ENCODE assay signal across 8 cellular contexts in the genomic region with DNA sequence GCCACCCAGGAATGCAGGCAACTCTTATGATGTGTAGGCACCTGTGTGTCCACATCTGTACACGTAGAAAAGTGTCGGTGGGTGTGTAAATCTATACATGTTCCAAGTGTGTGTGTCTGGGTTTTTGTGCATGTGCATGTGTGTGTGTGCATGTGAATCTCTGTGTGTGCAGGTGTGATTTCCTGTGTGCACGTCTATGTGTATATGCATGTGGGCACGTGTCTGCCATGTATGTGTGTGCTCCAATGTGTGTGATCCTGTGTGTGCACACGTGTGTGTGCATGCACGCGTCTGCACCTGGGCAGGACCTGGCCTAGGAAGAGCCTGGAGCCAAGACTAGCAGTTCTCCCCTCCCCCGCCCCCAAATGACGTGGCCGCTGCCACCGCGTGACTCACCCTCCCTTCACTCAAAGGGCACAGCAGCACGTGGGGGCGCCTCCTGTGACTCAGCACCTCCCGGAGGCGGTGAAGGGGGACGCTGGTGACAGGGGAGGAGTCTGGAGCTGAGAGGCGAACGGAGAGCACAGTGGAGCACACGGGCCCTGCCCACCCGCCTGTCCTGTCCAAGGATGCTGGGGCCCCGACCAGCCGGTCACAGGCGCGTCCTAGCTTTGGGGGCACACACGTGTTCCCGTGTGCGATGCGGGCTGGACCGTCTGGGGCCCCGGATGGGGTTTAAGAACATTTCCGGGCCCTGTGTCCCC. TPM values are rescaled to one million over a fixed set of nuclear protein-coding genes. Genes with fewer than 3 reads are reported as not detected.
A peak's percentile ranks its signal among the peaks of the same experiment; 100 is the strongest.
DNase-seq lines count a peak whose midpoint lies in the region; ATAC-seq and TF ChIP-seq lines count a peak whose summit lies in the region.

No MANE protein-coding gene starts in this region.

- H3K27ac ChIP-seq in A673 (ENCODE audit: low read depth, low read length, poor library complexity, severe bottlenecking), result peak overlapping the region; percentile 89
- peak overlapping the region; percentile 45 to 98 (median 92) for H3K27ac ChIP-seq in dorsolateral prefrontal cortex
- H3K27ac ChIP-seq in right lobe of liver, result peak overlapping the region; percentile 85 to 97 (median 91)

- POLR2A ChIA-PET in A673 (lab: Charles Lee; ENCODE audit: low non-redundant PET), result interaction anchor here (0.6 kb wide), 1 partner anchor 10 kb away, joined by 8 read pairs; no protein-coding TSS in a partner anchor

- H3K27me3 ChIP-seq in A673 (replicated peaks; ENCODE audit: insufficient read depth, low read depth, low read length, poor library complexity) (no peaks in the 10 kb centered on the region), dorsolateral prefrontal cortex (no peaks in the 10 kb centered on the region), right lobe of liver (no peaks in the 10 kb centered on the region)

- ATAC-seq in HG03064 (IDR thresholded peaks at IDR 0.05; ENCODE audit: low read depth, unreplicated experiment) (peak; percentile 45), right lobe of liver (peak; percentile 65 to 79 (median 70))

- peak; percentile 83 for TF ChIP-seq POLR2A in GM18526 (IDR thresholded peaks at IDR 0.05; ENCODE audit: extremely low read depth, insufficient read length)
- TF ChIP-seq POLR2A in right lobe of liver (IDR thresholded peaks at IDR 0.05), result peak; percentile 92

- peak; percentile 99 for DNase-seq in A673 (ENCODE audit: low spot score)
- peak; percentile 22 for DNase-seq in NCI-H748 treated with DMSO at 0.1 percent for 48 hours (lab: John Stamatoyannopoulos, UW)
- peak; percentile 96 to 97 for DNase-seq in activated CD4-positive, alpha-beta T cell treated with anti-CD3 and anti-CD28 coated beads, Interleukin-2, amount 50 U/mL, for 48 hours
- peak; percentile 63 to 98 (median 90) for DNase-seq in dorsolateral prefrontal cortex
- DNase-seq in right lobe of liver, result peak; percentile 97 to 98 (median 98)
- peak; percentile 97 for DNase-seq in stimulated activated CD4-positive, alpha-beta T cell treated with anti-CD3 and anti-CD28 coated beads, Interleukin-4, amount 100 ng/mL, for 1 hour

- CTCF ChIA-PET in A673 (lab: Charles Lee), result interaction anchor here (0.7 kb wide), 1 partner anchor 11 kb away, joined by 3 read pairs; no protein-coding TSS in a partner anchor

- intact Hi-C loops in A673 (cut with micrococcal nuclease; ENCODE audit: unreplicated experiment), result no loop called here
- intact Hi-C loops in dorsolateral prefrontal cortex (cut with DNase I), result loop anchor here in 1 of 2 donors (5.0 kb wide), 1 partner anchor 33 kb away; no protein-coding TSS in a partner anchor
- intact Hi-C loops in right lobe of liver (cut with DNase I), result no loop called here

- H3K36me3 ChIP-seq in A673 (ENCODE audit: insufficient read depth, low read length, poor library complexity, severe bottlenecking) (no peaks in the 10 kb centered on the region), right lobe of liver (no peaks in the 10 kb centered on the region)

- H3K9me3 ChIP-seq in A673 (ENCODE audit: low read depth, low read length, poor library complexity, severe bottlenecking), result no peaks in the 10 kb centered on the region
- no peaks in the 10 kb centered on the region for H3K9me3 ChIP-seq in right lobe of liver

- H3K4me1 ChIP-seq in A673 (ENCODE audit: insufficient read depth, low read length, poor library complexity, severe bottlenecking), result peaks cover 11% of the 10 kb centered on the region
- H3K4me1 ChIP-seq in right lobe of liver, result peaks cover 0 to 54% (median 29%) of the 10 kb centered on the region in 4 donors

- BruUV-seq in A673 (replicated peaks; lab: Mats Ljungman, UMichigan), result no TSS peak

- H3K4me3 ChIP-seq in A673 (ENCODE audit: low read depth, low read length, poor library complexity, severe bottlenecking) (peak overlapping the region; percentile 56), dorsolateral prefrontal cortex (peak overlapping the region; percentile 39 to 76 (median 67)), right lobe of liver (peak overlapping the region; percentile 40 to 73 (median 72))

- no peak for TF ChIP-seq CTCF in A673 (conservative IDR thresholded peaks at IDR 0.05; ENCODE audit: low read depth, low read length)
- peak in 5 of 56 donors; percentile 12 to 29 (median 15) for TF ChIP-seq CTCF in dorsolateral prefrontal cortex (IDR thresholded peaks at IDR 0.05 in 54 of 56, conservative IDR thresholded peaks at IDR 0.05 in 2 of 56; ENCODE audit: low read depth in 1 of 56, partially characterized antibody in 56 of 56)
- TF ChIP-seq CTCF in right lobe of liver (IDR thresholded peaks at IDR 0.05), result no peak

- 8% methylated on average over 15 of the region's 32 CpGs for WGBS in right lobe of liver (ENCODE audit: insufficient coverage, low coverage, low lambda C conversion rate, missing lambda C conversion rate)

RNA-seq across cellular contexts. Expression of a gene that starts 10.1 kb away (rescaled TPM):
- 70.9 and 71.3 TPM in 2 replicates for total RNA-seq in A673 (2021)
- total RNA-seq in dorsolateral prefrontal cortex, result 10 to 100 TPM; 18.9 to 92.4 (median 32.9) TPM
- 10 to 100 TPM; 26.7 to 64.4 (median 32.8) TPM for total RNA-seq in right lobe of liver

RNA-seq across cellular contexts. Expression of a gene that starts 41.9 kb away (rescaled TPM):
- total RNA-seq in A673 (2021), result not detected in 2 replicates
- 1 to 10 TPM in 4 of 120 experiments, under 1 TPM in 52, not detected in 64; 0.11 to 1.7 (median 0.30) TPM for total RNA-seq in dorsolateral prefrontal cortex
- total RNA-seq in right lobe of liver, result not detected

RNA-seq across cellular contexts. Expression of a gene that starts 52.2 kb away (rescaled TPM):
- total RNA-seq in A673 (2021), result 54.1 and 54.7 TPM in 2 replicates
- total RNA-seq in dorsolateral prefrontal cortex, result 10 to 100 TPM; 19.4 to 50.3 (median 29.6) TPM
- 10 to 100 TPM; 26.0 to 56.4 (median 47.8) TPM for total RNA-seq in right lobe of liver

RNA-seq across cellular contexts. Expression of a gene that starts 52.4 kb away (rescaled TPM):
- total RNA-seq in A673 (2021) (18.6 and 19.8 TPM in 2 replicates), dorsolateral prefrontal cortex (10 to 100 TPM in 117 of 120 experiments, 1 to 10 TPM in 3; 9.4 to 31.2 (median 15.9) TPM), right lobe of liver (10 to 100 TPM; 15.1 to 19.0 (median 16.6) TPM)

Comparison
In these comparisons a context has a peak if more than half of its experiments do, and no peak if none do; other contexts are left out.
1. Peak in every context shown above with its lines: DNase-seq, ATAC-seq, H3K4me3 ChIP-seq and H3K27ac ChIP-seq.
2. DNase-seq: peak in every context shown above with its lines; median percentile 99 in A673; 98 in right lobe of liver; 97 in stimulated activated CD4-positive, alpha-beta T cell treated with anti-CD3 and anti-CD28 coated beads, Interleukin-4, amount 100 ng/mL, for 1 hour; 96 in activated CD4-positive, alpha-beta T cell treated with anti-CD3 and anti-CD28 coated beads, Interleukin-2, amount 50 U/mL, for 48 hours; 90 in dorsolateral prefrontal cortex; 22 in NCI-H748 treated with DMSO at 0.1 percent for 48 hours.